ENCODE assay signal across 1 cellular context in the genomic region with DNA sequence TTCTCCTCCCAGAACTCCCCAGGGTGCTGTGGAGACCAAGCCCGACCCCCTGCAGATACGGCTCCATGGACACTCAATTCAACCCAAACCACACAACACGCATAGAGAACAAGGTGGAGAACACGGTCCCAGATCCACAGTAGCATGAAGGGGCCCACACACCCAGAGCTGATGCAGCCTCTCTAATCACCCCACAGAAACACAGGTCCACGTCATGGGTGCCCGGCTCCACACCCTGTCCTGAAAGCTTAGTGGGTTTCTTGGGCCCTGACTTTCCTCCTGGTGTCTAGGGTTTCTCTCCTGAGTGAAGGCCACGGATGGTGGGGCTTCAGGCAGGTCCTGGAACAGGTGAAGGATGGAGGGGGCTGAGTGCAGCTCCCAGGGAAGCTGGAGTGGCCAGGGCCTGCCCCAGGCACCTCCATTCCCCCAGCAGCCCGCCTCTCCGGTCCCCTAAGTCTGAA.
TF ChIP-seq lines count a peak whose summit lies in the region.

No MANE protein-coding gene starts in this region.

TF ChIP-seq in SK-N-SH, 30 proteins besides CTCF, POLR2A, EP300 and RAD21:
- TF ChIP-seq USF1 (IDR thresholded peaks at IDR 0.05; ENCODE audit: borderline replicate concordance, low read depth) (no peak), SIN3A (IDR thresholded peaks at IDR 0.05; ENCODE audit: borderline replicate concordance, low read depth, low read length) (no peak), FOSL2 (IDR thresholded peaks at IDR 0.05; ENCODE audit: borderline replicate concordance, low read depth) (no peak), CHD2 (IDR thresholded peaks at IDR 0.05; ENCODE audit: low read length, partially characterized antibody) (no peak), EZH2phosphoT487 (IDR thresholded peaks at IDR 0.05; ENCODE audit: borderline replicate concordance, low read depth) (no peak), MXI1 (IDR thresholded peaks at IDR 0.05; ENCODE audit: low read depth, low read length) (no peak), MEF2A (IDR thresholded peaks at IDR 0.05; ENCODE audit: borderline replicate concordance, low read depth) (no peak), GABPA (IDR thresholded peaks at IDR 0.05; ENCODE audit: low read depth) (no peak), SMC3 (IDR thresholded peaks at IDR 0.05; ENCODE audit: low read depth, low read length) (no peak), FOXJ3 (CRISPR knock-in tag; IDR thresholded peaks at IDR 0.05) (no peak), TEAD4 (IDR thresholded peaks at IDR 0.05; ENCODE audit: borderline replicate concordance, insufficient read depth) (no peak), FOXM1 (IDR thresholded peaks at IDR 0.05; ENCODE audit: low read depth) (no peak), ELF1 (IDR thresholded peaks at IDR 0.05) (no peak), USF2 (IDR thresholded peaks at IDR 0.05; ENCODE audit: borderline replicate concordance, low read depth, low read length) (no peak), NRF1 (IDR thresholded peaks at IDR 0.05; ENCODE audit: low read depth, low read length) (no peak), TAF1 (IDR thresholded peaks at IDR 0.05; ENCODE audit: borderline replicate concordance, low read depth, low read length) (no peak), GATA2 (CRISPR knock-in tag; IDR thresholded peaks at IDR 0.05) (no peak), POLR2AphosphoS5 (IDR thresholded peaks at IDR 0.05; ENCODE audit: low read depth, low read length) (no peak)
- TF ChIP-seq, protein P1, sequence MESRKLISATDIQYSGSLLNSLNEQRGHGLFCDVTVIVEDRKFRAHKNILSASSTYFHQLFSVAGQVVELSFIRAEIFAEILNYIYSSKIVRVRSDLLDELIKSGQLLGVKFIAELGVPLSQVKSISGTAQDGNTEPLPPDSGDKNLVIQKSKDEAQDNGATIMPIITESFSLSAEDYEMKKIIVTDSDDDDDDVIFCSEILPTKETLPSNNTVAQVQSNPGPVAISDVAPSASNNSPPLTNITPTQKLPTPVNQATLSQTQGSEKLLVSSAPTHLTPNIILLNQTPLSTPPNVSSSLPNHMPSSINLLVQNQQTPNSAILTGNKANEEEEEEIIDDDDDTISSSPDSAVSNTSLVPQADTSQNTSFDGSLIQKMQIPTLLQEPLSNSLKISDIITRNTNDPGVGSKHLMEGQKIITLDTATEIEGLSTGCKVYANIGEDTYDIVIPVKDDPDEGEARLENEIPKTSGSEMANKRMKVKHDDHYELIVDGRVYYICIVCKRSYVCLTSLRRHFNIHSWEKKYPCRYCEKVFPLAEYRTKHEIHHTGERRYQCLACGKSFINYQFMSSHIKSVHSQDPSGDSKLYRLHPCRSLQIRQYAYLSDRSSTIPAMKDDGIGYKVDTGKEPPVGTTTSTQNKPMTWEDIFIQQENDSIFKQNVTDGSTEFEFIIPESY (IDR thresholded peaks at IDR 0.05; ENCODE audit: borderline replicate concordance, low read depth): no peak
- TF ChIP-seq, protein P2, sequence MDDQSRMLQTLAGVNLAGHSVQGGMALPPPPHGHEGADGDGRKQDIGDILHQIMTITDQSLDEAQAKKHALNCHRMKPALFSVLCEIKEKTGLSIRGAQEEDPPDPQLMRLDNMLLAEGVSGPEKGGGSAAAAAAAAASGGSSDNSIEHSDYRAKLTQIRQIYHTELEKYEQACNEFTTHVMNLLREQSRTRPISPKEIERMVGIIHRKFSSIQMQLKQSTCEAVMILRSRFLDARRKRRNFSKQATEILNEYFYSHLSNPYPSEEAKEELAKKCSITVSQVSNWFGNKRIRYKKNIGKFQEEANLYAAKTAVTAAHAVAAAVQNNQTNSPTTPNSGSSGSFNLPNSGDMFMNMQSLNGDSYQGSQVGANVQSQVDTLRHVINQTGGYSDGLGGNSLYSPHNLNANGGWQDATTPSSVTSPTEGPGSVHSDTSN (IDR thresholded peaks at IDR 0.05): no peak
